1 cellular context compared by ENCODE assay signal in the genomic region with DNA sequence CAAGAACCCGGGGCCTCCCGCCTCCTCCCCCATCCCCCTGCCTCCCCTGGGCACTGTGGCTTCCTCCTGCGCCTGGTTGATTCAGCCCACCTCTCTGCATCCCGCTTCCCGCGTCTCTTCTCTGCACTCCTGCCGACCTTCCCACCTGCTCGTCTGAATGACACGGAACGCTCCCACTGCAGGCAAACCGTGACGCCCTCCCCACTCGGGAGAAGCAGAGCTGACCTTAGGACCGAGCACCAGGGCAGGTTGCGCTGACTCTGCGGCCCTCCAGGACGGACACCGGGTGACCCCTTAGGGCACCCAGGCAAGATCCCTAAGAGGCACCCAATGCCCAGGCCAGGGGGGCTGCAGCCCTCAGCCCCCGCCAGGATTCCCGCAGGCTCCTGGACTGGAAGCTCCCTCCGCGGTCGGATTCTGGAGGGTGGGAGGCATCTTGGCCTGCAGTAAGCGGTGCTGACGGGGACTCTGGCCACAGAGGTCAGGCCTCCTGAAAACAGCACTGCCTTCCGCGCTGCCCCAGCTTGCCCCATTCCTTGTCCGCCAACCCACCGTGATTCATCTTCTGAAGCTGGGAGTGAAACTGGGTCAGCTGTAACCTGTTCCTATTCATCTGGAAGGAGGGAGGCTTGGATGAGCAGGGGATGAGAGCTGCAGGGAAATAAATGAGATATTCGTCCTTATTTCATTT.
TF ChIP-seq lines count a peak whose summit lies in the region.

No MANE protein-coding gene starts in this region.

TF ChIP-seq in WTC11, 78 proteins besides CTCF, POLR2A, EP300 and RAD21 (continued from another document):
- TF ChIP-seq, protein P1, sequence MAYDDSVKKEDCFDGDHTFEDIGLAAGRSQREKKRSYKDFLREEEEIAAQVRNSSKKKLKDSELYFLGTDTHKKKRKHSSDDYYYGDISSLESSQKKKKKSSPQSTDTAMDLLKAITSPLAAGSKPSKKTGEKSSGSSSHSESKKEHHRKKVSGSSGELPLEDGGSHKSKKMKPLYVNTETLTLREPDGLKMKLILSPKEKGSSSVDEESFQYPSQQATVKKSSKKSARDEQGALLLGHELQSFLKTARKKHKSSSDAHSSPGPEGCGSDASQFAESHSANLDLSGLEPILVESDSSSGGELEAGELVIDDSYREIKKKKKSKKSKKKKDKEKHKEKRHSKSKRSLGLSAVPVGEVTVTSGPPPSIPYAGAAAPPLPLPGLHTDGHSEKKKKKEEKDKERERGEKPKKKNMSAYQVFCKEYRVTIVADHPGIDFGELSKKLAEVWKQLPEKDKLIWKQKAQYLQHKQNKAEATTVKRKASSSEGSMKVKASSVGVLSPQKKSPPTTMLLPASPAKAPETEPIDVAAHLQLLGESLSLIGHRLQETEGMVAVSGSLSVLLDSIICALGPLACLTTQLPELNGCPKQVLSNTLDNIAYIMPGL (CRISPR knock-in tag; IDR thresholded peaks at IDR 0.05), result no peak
- TF ChIP-seq TCF7 (CRISPR knock-in tag; IDR thresholded peaks at IDR 0.05; ENCODE audit: low read depth) (no peak), ZNF232 (CRISPR knock-in tag; IDR thresholded peaks at IDR 0.05) (no peak), KAT7 (CRISPR knock-in tag; IDR thresholded peaks at IDR 0.05; ENCODE audit: borderline replicate concordance) (no peak)
- TF ChIP-seq, protein P2, sequence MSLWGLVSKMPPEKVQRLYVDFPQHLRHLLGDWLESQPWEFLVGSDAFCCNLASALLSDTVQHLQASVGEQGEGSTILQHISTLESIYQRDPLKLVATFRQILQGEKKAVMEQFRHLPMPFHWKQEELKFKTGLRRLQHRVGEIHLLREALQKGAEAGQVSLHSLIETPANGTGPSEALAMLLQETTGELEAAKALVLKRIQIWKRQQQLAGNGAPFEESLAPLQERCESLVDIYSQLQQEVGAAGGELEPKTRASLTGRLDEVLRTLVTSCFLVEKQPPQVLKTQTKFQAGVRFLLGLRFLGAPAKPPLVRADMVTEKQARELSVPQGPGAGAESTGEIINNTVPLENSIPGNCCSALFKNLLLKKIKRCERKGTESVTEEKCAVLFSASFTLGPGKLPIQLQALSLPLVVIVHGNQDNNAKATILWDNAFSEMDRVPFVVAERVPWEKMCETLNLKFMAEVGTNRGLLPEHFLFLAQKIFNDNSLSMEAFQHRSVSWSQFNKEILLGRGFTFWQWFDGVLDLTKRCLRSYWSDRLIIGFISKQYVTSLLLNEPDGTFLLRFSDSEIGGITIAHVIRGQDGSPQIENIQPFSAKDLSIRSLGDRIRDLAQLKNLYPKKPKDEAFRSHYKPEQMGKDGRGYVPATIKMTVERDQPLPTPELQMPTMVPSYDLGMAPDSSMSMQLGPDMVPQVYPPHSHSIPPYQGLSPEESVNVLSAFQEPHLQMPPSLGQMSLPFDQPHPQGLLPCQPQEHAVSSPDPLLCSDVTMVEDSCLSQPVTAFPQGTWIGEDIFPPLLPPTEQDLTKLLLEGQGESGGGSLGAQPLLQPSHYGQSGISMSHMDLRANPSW (CRISPR knock-in tag; conservative IDR thresholded peaks at IDR 0.05; ENCODE audit: low read depth), result no peak
- TF ChIP-seq, protein P3, sequence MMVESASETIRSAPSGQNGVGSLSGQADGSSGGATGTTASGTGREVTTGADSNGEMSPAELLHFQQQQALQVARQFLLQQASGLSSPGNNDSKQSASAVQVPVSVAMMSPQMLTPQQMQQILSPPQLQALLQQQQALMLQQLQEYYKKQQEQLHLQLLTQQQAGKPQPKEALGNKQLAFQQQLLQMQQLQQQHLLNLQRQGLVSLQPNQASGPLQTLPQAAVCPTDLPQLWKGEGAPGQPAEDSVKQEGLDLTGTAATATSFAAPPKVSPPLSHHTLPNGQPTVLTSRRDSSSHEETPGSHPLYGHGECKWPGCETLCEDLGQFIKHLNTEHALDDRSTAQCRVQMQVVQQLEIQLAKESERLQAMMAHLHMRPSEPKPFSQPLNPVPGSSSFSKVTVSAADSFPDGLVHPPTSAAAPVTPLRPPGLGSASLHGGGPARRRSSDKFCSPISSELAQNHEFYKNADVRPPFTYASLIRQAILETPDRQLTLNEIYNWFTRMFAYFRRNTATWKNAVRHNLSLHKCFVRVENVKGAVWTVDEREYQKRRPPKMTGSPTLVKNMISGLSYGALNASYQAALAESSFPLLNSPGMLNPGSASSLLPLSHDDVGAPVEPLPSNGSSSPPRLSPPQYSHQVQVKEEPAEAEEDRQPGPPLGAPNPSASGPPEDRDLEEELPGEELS (CRISPR knock-in tag; IDR thresholded peaks at IDR 0.05), result no peak
- TF ChIP-seq, protein P4, sequence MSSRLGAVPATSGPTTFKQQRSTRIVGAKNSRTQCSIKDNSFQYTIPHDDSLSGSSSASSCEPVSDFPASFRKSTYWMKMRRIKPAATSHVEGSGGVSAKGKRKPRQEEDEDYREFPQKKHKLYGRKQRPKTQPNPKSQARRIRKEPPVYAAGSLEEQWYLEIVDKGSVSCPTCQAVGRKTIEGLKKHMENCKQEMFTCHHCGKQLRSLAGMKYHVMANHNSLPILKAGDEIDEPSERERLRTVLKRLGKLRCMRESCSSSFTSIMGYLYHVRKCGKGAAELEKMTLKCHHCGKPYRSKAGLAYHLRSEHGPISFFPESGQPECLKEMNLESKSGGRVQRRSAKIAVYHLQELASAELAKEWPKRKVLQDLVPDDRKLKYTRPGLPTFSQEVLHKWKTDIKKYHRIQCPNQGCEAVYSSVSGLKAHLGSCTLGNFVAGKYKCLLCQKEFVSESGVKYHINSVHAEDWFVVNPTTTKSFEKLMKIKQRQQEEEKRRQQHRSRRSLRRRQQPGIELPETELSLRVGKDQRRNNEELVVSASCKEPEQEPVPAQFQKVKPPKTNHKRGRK (CRISPR knock-in tag; IDR thresholded peaks at IDR 0.05; ENCODE audit: borderline replicate concordance), result no peak
- TF ChIP-seq, protein P5, sequence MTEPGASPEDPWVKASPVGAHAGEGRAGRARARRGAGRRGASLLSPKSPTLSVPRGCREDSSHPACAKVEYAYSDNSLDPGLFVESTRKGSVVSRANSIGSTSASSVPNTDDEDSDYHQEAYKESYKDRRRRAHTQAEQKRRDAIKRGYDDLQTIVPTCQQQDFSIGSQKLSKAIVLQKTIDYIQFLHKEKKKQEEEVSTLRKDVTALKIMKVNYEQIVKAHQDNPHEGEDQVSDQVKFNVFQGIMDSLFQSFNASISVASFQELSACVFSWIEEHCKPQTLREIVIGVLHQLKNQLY (CRISPR knock-in tag; IDR thresholded peaks at IDR 0.05), result no peak
TF ChIP-seq in WTC11: peak in this region for 0.
